In genomic region chr15:92130906-92131305, GRCh38 we compare ENCODE assay signal across 13 cellular contexts.
DNase-seq lines count a peak whose midpoint lies in the region; ATAC-seq and TF ChIP-seq lines count a peak whose summit lies in the region.
"Had no signal": no experiment of that assay in that cellular context is flagged by ENCODE, and none has a peak within 500 bp of the region (broad histone marks: within the 10 kb centered on the region; RNA-seq: fewer than 3 reads in every experiment).

No MANE protein-coding gene starts in this region.

- ATAC-seq in RWPE2 (ENCODE audit: low read depth) (peak; percentile 82), foreskin keratinocyte (peak; percentile 82)
- ATAC-seq: GM12878 had no signal

- H3K9me3 ChIP-seq in RWPE2 (ENCODE audit: severe bottlenecking) = no peaks in the 10 kb centered on the region
- H3K9me3 ChIP-seq: HAP-1 had no signal

- H3K27me3 ChIP-seq in RWPE2 (ENCODE audit: insufficient read depth, poor library complexity, severe bottlenecking) (no peaks in the 10 kb centered on the region), foreskin keratinocyte (no peaks in the 10 kb centered on the region)

- TF ChIP-seq CTCF in RWPE2 (IDR thresholded peaks at IDR 0.05; ENCODE audit: poor library complexity, severe bottlenecking) (no peak), foreskin keratinocyte (conservative IDR thresholded peaks at IDR 0.05) (no peak)

- no peaks in the 10 kb centered on the region for H3K36me3 ChIP-seq in RWPE2 (ENCODE audit: low read depth)
- H3K36me3 ChIP-seq: HAP-1 had no signal

- DNase-seq in HT1080 (ENCODE audit: low read depth) (peak; percentile 15), RWPE2 (ENCODE audit: low spot score) (no peak), foreskin keratinocyte (peak in 1 of 2 donors; percentile 52), renal cortical epithelial cell (ENCODE audit: low read depth) (peak; percentile 14), HT-29 (ENCODE audit: low spot score) (no peak), hypothalamus (lab: John Stamatoyannopoulos, UW) (no peak), NOMO-1 treated with DMSO at 0.1 percent for 48 hours (lab: John Stamatoyannopoulos, UW; ENCODE audit: unreplicated experiment) (no peak)
- DNase-seq: CD4-positive, alpha-beta memory T cell; DMS79; GOT3 had no signal

- peaks cover 10% of the 10 kb centered on the region for H3K4me1 ChIP-seq in RWPE2 (ENCODE audit: insufficient read depth, poor library complexity, severe bottlenecking)
- H3K4me1 ChIP-seq in foreskin keratinocyte = no peaks in the 10 kb centered on the region
- H3K4me1 ChIP-seq: HAP-1 had no signal

- H3K4me3 ChIP-seq in RWPE2 (ENCODE audit: severe bottlenecking) = no peak overlapping the region
- H3K4me3 ChIP-seq: GM12878, HAP-1 had no signal

- H3K27ac ChIP-seq in RWPE2 (ENCODE audit: poor library complexity, severe bottlenecking) = peak overlapping the region; percentile 9
- no peak overlapping the region for H3K27ac ChIP-seq in foreskin keratinocyte
- H3K27ac ChIP-seq: C4-2B had no signal

Comparison
In these comparisons a context has a peak if more than half of its experiments do, and no peak if none do; other contexts are left out.
1. DNase-seq: peak in HT1080 (single experiment) and renal cortical epithelial cell (single experiment); none in RWPE2 (single experiment), HT-29 (single experiment), hypothalamus (0 of 51) and NOMO-1 treated with DMSO at 0.1 percent for 48 hours (single experiment).